In the genomic region with DNA sequence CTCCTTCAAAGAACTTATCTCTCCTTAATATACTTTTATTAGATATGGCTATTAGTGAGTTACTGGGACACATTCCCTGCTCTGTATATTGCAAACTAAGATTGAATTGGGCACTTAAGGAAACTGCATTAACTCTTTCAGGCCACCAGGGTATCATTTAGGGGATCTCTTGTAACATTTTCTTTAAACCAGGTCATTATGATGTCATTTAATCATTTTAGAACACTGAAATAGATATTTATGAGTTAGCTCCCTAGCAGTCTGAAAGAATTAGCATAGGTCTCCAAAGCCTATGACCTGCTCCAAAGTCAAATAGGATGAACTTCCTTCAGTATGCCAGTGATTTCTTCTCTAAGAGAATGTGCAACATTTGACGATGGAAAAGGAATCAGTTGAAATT, we compare ENCODE assay signal across 16 cellular contexts.
"Had no signal": no experiment of that assay in that cellular context is flagged by ENCODE, and none has a peak within 500 bp of the region (broad histone marks: within the 10 kb centered on the region; RNA-seq: fewer than 3 reads in every experiment).

No MANE protein-coding gene starts in this region.

- H3K4me3 ChIP-seq: colonic mucosa, lower lobe of right lung, prostate gland, sigmoid colon, thoracic aorta had no signal

- H3K4me1 Mint-ChIP-seq: activated CD4-positive, alpha-beta memory T cell treated with anti-CD3 and anti-CD28 coated beads, Interleukin-2, amount 10 ng/mL, durations not matched to agents 7 days and 5 days; activated naive CD8-positive, alpha-beta T cell treated with anti-CD3 and anti-CD28 coated beads, Interleukin-2, amount 10 ng/mL, durations not matched to agents 7 days and 5 days; naive B cell; T-cell had no signal

- H3K27me3 ChIP-seq: colonic mucosa, sigmoid colon had no signal

- H3K36me3 Mint-ChIP-seq: activated naive CD8-positive, alpha-beta T cell treated with anti-CD3 and anti-CD28 coated beads, Interleukin-2, amount 10 ng/mL, durations not matched to agents 7 days and 5 days; naive B cell; T-cell had no signal

- H3K4me1 ChIP-seq: colonic mucosa, lower lobe of right lung, prostate gland, sigmoid colon had no signal

- DNase-seq: activated CD4-positive, alpha-beta memory T cell treated with anti-CD3 and anti-CD28 coated beads, Interleukin-2, amount 10 ng/mL, durations not matched to agents 7 days and 5 days; activated gamma-delta T cell; activated naive CD8-positive, alpha-beta T cell treated with anti-CD3 and anti-CD28 coated beads, Interleukin-2, amount 10 ng/mL, durations not matched to agents 7 days and 5 days; activated T-cell treated with anti-CD3 and anti-CD28 coated beads, Interleukin-2, amount 50 U/mL, for 48 hours; aorta; colonic mucosa; hypothalamus; lower lobe of right lung; naive B cell; sigmoid colon; stimulated activated CD4-positive, alpha-beta T cell treated with anti-CD3 and anti-CD28 coated beads, Interleukin-2, amount 100 ng/mL, for 48 hours; T-cell; T1000 had no signal

- H3K27ac ChIP-seq: colonic mucosa, lower lobe of right lung, prostate gland, sigmoid colon, thoracic aorta had no signal

- H3K27me3 Mint-ChIP-seq: activated CD4-positive, alpha-beta memory T cell treated with anti-CD3 and anti-CD28 coated beads, Interleukin-2, amount 10 ng/mL, durations not matched to agents 7 days and 5 days; activated naive CD8-positive, alpha-beta T cell treated with anti-CD3 and anti-CD28 coated beads, Interleukin-2, amount 10 ng/mL, durations not matched to agents 7 days and 5 days; naive B cell; stimulated activated naive CD8-positive, alpha-beta T cell treated with anti-CD3 and anti-CD28 coated beads, Interleukin-15, Interleukin-2, amounts not matched to agents 100 ng/mL and 50 ng/mL, for 24 hours; T-cell had no signal

- H3K9me3 ChIP-seq: colonic mucosa, lower lobe of right lung, prostate gland, sigmoid colon, thoracic aorta had no signal

- H3K36me3 ChIP-seq: colonic mucosa, lower lobe of right lung, prostate gland, sigmoid colon, thoracic aorta had no signal

- H3K27ac Mint-ChIP-seq: activated CD4-positive, alpha-beta memory T cell treated with anti-CD3 and anti-CD28 coated beads, Interleukin-2, amount 10 ng/mL, durations not matched to agents 7 days and 5 days; activated naive CD8-positive, alpha-beta T cell treated with anti-CD3 and anti-CD28 coated beads, Interleukin-2, amount 10 ng/mL, durations not matched to agents 7 days and 5 days; naive B cell; stimulated activated naive CD8-positive, alpha-beta T cell treated with anti-CD3 and anti-CD28 coated beads, Interleukin-15, Interleukin-2, amounts not matched to agents 100 ng/mL and 50 ng/mL, for 24 hours; T-cell had no signal

- H3K4me3 Mint-ChIP-seq: activated CD4-positive, alpha-beta memory T cell treated with anti-CD3 and anti-CD28 coated beads, Interleukin-2, amount 10 ng/mL, durations not matched to agents 7 days and 5 days; activated naive CD8-positive, alpha-beta T cell treated with anti-CD3 and anti-CD28 coated beads, Interleukin-2, amount 10 ng/mL, durations not matched to agents 7 days and 5 days; naive B cell; stimulated activated naive CD8-positive, alpha-beta T cell treated with anti-CD3 and anti-CD28 coated beads, Interleukin-15, Interleukin-2, amounts not matched to agents 100 ng/mL and 50 ng/mL, for 24 hours; T-cell had no signal
